ENCODE assay signal across 12 cellular contexts in the genomic region with DNA sequence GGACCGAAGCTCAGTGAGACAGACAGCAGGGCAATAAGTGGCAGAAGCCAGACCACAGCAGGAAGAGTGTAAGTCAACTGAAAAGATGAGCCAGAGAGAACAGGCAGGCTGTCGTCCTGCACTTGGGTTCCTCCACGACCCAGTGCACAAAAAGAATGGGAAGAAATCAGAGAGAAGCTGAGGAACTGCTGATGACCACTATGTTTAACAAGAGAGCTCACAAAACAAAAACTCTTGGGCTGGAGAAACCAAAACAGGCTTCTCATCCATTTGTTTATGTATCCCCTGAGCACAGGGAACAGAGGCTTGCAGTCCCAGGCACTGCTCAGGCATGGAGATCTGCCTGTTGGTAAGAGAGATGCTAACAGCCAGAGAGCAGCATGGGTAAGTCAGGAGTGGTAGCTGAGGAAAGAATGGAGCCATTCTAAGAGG. TPM values are rescaled to one million over a fixed set of nuclear protein-coding genes. Genes with fewer than 3 reads are reported as not detected.
DNase-seq lines count a peak whose midpoint lies in the region; ATAC-seq and TF ChIP-seq lines count a peak whose summit lies in the region.
"Had no signal": no experiment of that assay in that cellular context is flagged by ENCODE, and none has a peak within 500 bp of the region (broad histone marks: within the 10 kb centered on the region; RNA-seq: fewer than 3 reads in every experiment).

No MANE protein-coding gene starts in this region.

- DNase-seq in CD8-positive, alpha-beta memory T cell: no peak
- DNase-seq in activated CD8-positive, alpha-beta T cell treated with anti-CD3 and anti-CD28 coated beads for 36 hours: no peak
- peak; percentile 66 for DNase-seq in globus pallidus (ENCODE audit: low spot score)
- DNase-seq in sciatic nerve (ENCODE audit: low spot score): peak; percentile 4
- DNase-seq in NCI-H526 (lab: John Stamatoyannopoulos, UW): no peak
- DNase-seq in UCSD-AML1 (lab: John Stamatoyannopoulos, UW; ENCODE audit: unreplicated experiment): no peak
- no peak for DNase-seq in OCI-M1 (lab: John Stamatoyannopoulos, UW)
- no peak for DNase-seq in stimulated activated CD4-positive, alpha-beta T cell treated with anti-CD3 and anti-CD28 coated beads, Interleukin-12 subunit alpha, Interleukin-12 subunit beta, amount 100 ng/mL, for 4 hours
- DNase-seq: foreskin melanocyte, lower lobe of right lung, SK-N-SH had no signal

- H3K27me3 ChIP-seq in CD8-positive, alpha-beta memory T cell (ENCODE audit: insufficient read depth, low read length, poor library complexity, severe bottlenecking): no peaks in the 10 kb centered on the region

- H3K4me3 Mint-ChIP-seq in CD8-positive, alpha-beta memory T cell: peak overlapping the region in 2 of 7 donors; percentile 28 to 52
- no peak overlapping the region for H3K4me3 Mint-ChIP-seq in activated CD8-positive, alpha-beta T cell treated with anti-CD3 and anti-CD28 coated beads for 36 hours

- no peaks in the 10 kb centered on the region for H3K27me3 Mint-ChIP-seq in CD8-positive, alpha-beta memory T cell
- H3K27me3 Mint-ChIP-seq in activated CD8-positive, alpha-beta T cell treated with anti-CD3 and anti-CD28 coated beads for 36 hours: no peaks in the 10 kb centered on the region

- intact Hi-C loops in activated CD8-positive, alpha-beta T cell treated with anti-CD3 and anti-CD28 coated beads for 36 hours (cut with micrococcal nuclease): no loop called here
- intact Hi-C loops in sciatic nerve (cut with DNase I): no loop called here

- no peaks in the 10 kb centered on the region for H3K9me3 Mint-ChIP-seq in CD8-positive, alpha-beta memory T cell
- H3K9me3 Mint-ChIP-seq in activated CD8-positive, alpha-beta T cell treated with anti-CD3 and anti-CD28 coated beads for 36 hours: no peaks in the 10 kb centered on the region

- peak overlapping the region in 5 of 8 donors; percentile 18 to 76 (median 40) for H3K27ac Mint-ChIP-seq in CD8-positive, alpha-beta memory T cell
- peak overlapping the region; percentile 58 for H3K27ac Mint-ChIP-seq in activated CD8-positive, alpha-beta T cell treated with anti-CD3 and anti-CD28 coated beads for 36 hours

- peaks cover 15% of the 10 kb centered on the region for H3K36me3 ChIP-seq in CD8-positive, alpha-beta memory T cell (ENCODE audit: insufficient read depth, low read length)

- no peaks in the 10 kb centered on the region for H3K9me3 ChIP-seq in CD8-positive, alpha-beta memory T cell (ENCODE audit: low read length)
- H3K9me3 ChIP-seq: lower lobe of right lung, SK-N-SH had no signal

- CTCF ChIA-PET in CD8-positive, alpha-beta memory T cell (lab: Charles Lee): interaction anchor here (2.2 kb wide), 1 partner anchor 14 kb away, joined by 5 read pairs; a partner anchor contains a TSS
- CTCF ChIA-PET in activated CD8-positive, alpha-beta T cell treated with anti-CD3 and anti-CD28 coated beads for 36 hours (lab: Charles Lee): no interaction called here

- no peak overlapping the region for H3K4me3 ChIP-seq in CD8-positive, alpha-beta memory T cell (ENCODE audit: low read length)
- H3K4me3 ChIP-seq: lower lobe of right lung had no signal

- ATAC-seq in activated CD8-positive, alpha-beta T cell treated with anti-CD3 and anti-CD28 coated beads for 36 hours: no peak
- ATAC-seq in sciatic nerve: no peak

- no peaks in the 10 kb centered on the region for H3K4me1 ChIP-seq in CD8-positive, alpha-beta memory T cell (ENCODE audit: insufficient read depth, low read length)

- TF ChIP-seq CTCF in activated CD8-positive, alpha-beta T cell treated with anti-CD3 and anti-CD28 coated beads for 36 hours (IDR thresholded peaks at IDR 0.05): no peak

- H3K4me1 Mint-ChIP-seq in CD8-positive, alpha-beta memory T cell: peaks cover 36 to 60% (median 52%) of the 10 kb centered on the region in 3 donors
- peaks cover 30% of the 10 kb centered on the region for H3K4me1 Mint-ChIP-seq in activated CD8-positive, alpha-beta T cell treated with anti-CD3 and anti-CD28 coated beads for 36 hours (ENCODE audit: low read depth)

- no peak overlapping the region for H3K27ac ChIP-seq in CD8-positive, alpha-beta memory T cell (ENCODE audit: low read depth, low read length)
- H3K27ac ChIP-seq: HL-60, lower lobe of right lung had no signal

- H3K36me3 Mint-ChIP-seq in CD8-positive, alpha-beta memory T cell: peaks cover 0 to 77% (median 4%) of the 10 kb centered on the region in 3 donors
- peaks cover 10% of the 10 kb centered on the region for H3K36me3 Mint-ChIP-seq in activated CD8-positive, alpha-beta T cell treated with anti-CD3 and anti-CD28 coated beads for 36 hours (ENCODE audit: low read depth)

- POLR2A ChIA-PET in CD8-positive, alpha-beta memory T cell (lab: Charles Lee): no interaction called here
- POLR2A ChIA-PET in activated CD8-positive, alpha-beta T cell treated with anti-CD3 and anti-CD28 coated beads for 36 hours (lab: Charles Lee): interaction anchor here (0.8 to 1.4 kb wide), 3 partner anchors 9 to 28 kb away, joined by 3 to 5 read pairs (median 4); no protein-coding TSS in a partner anchor

RNA-seq across cellular contexts. Expression of a gene that starts 14.0 kb away (rescaled TPM):
- total RNA-seq in CD8-positive, alpha-beta memory T cell: 10 to 100 TPM; 74.5 to 74.9 TPM
- polyA plus RNA-seq in CD8-positive, alpha-beta memory T cell: 69.8 TPM
- 10 to 100 TPM; 83.1 to 88.8 TPM for total RNA-seq in activated CD8-positive, alpha-beta T cell treated with anti-CD3 and anti-CD28 coated beads for 36 hours
- 109 TPM for total RNA-seq in sciatic nerve

RNA-seq across cellular contexts. Expression of a gene that starts 25.2 kb away (rescaled TPM):
- 10 to 100 TPM; 48.6 to 59.8 TPM for total RNA-seq in CD8-positive, alpha-beta memory T cell
- polyA plus RNA-seq in CD8-positive, alpha-beta memory T cell: 22.3 TPM
- total RNA-seq in activated CD8-positive, alpha-beta T cell treated with anti-CD3 and anti-CD28 coated beads for 36 hours: 10 to 100 TPM; 47.6 to 48.2 TPM
- 51.9 TPM for total RNA-seq in sciatic nerve

RNA-seq across cellular contexts. Expression of a gene that starts 45.0 kb away (rescaled TPM):
- 10 to 100 TPM; 28.9 to 31.2 TPM for total RNA-seq in CD8-positive, alpha-beta memory T cell
- 1.8 TPM for polyA plus RNA-seq in CD8-positive, alpha-beta memory T cell
- 10 to 100 TPM; 19.3 to 21.0 TPM for total RNA-seq in activated CD8-positive, alpha-beta T cell treated with anti-CD3 and anti-CD28 coated beads for 36 hours
- total RNA-seq in sciatic nerve: 30.2 TPM

RNA-seq across cellular contexts. Expression of a gene that starts 59.5 kb away (rescaled TPM):
- total RNA-seq in CD8-positive, alpha-beta memory T cell: 100 to 1,000 TPM; 120 to 125 TPM
- polyA plus RNA-seq in CD8-positive, alpha-beta memory T cell: 144 TPM
- total RNA-seq in activated CD8-positive, alpha-beta T cell treated with anti-CD3 and anti-CD28 coated beads for 36 hours: 10 to 100 TPM; 83.9 to 85.8 TPM
- 6.1 TPM for total RNA-seq in sciatic nerve

Comparison
In these comparisons a context has a peak if more than half of its experiments do, and no peak if none do; other contexts are left out.
1. DNase-seq: peak in globus pallidus (single experiment) and sciatic nerve (single experiment); none in CD8-positive, alpha-beta memory T cell (0 of 5), activated CD8-positive, alpha-beta T cell treated with anti-CD3 and anti-CD28 coated beads for 36 hours (single experiment), NCI-H526 (0 of 2), UCSD-AML1 (single experiment), OCI-M1 (single experiment) and stimulated activated CD4-positive, alpha-beta T cell treated with anti-CD3 and anti-CD28 coated beads, Interleukin-12 subunit alpha, Interleukin-12 subunit beta, amount 100 ng/mL, for 4 hours (single experiment).